In genomic region chr7:131105294-131105802, GRCh38 we compare ENCODE assay signal across 8 cellular contexts.
DNase-seq lines count a peak whose midpoint lies in the region; ATAC-seq, FAIRE-seq and TF ChIP-seq lines count a peak whose summit lies in the region.

No MANE protein-coding gene starts in this region.

- CTCF ChIA-PET in PC-9 (lab: Charles Lee), result no interaction called here

- H3K36me3 Mint-ChIP-seq in endodermal cell (ENCODE audit: low read depth) (peaks cover 1% of the 10 kb centered on the region), nephron progenitor cell (ENCODE audit: low read depth) (no peaks in the 10 kb centered on the region)

- intact Hi-C loops in PC-9 (cut with micrococcal nuclease; ENCODE audit: unreplicated experiment), result loop anchor here (5.0 kb wide), 2 partner anchors 143 to 242 kb away; no protein-coding TSS in a partner anchor

- H3K27ac Mint-ChIP-seq in endodermal cell (no peak overlapping the region), nephron progenitor cell (no peak overlapping the region)

- H3K27me3 Mint-ChIP-seq in endodermal cell (ENCODE audit: insufficient read depth) (peaks cover 36% of the 10 kb centered on the region), nephron progenitor cell (ENCODE audit: low read depth, poor library complexity) (peaks cover 76% of the 10 kb centered on the region)

- POLR2A ChIA-PET in PC-9 (lab: Charles Lee; ENCODE audit: unreplicated experiment), result interaction anchor here (0.8 to 1.0 kb wide), 2 partner anchors 59 to 83 kb away, joined by 5 read pairs; no protein-coding TSS in a partner anchor

- TF ChIP-seq CTCF in PC-9 (conservative IDR thresholded peaks at IDR 0.05) (no peak), endodermal cell (conservative IDR thresholded peaks at IDR 0.05) (no peak), nephron progenitor cell (IDR thresholded peaks at IDR 0.05) (no peak)

- no peaks in the 10 kb centered on the region for H3K9me2 ChIP-seq in PC-9 (ENCODE audit: insufficient read depth)

- H3F3A ChIP-seq in PC-9 (ENCODE audit: insufficient read depth, low read depth), result peaks cover 30% of the 10 kb centered on the region; the same call in 1 of the 2 replicates

- H3K9me3 ChIP-seq in PC-9 (ENCODE audit: insufficient read depth, low read depth) (no peaks in the 10 kb centered on the region), endodermal cell (ENCODE audit: control insufficient read depth, low read length) (no peaks in the 10 kb centered on the region)

- no peak overlapping the region for H2AFZ ChIP-seq in PC-9

- H3K4me3 ChIP-seq in PC-9 (peak overlapping the region; percentile 59), endodermal cell (ENCODE audit: low read length) (peak overlapping the region; percentile 81)

- H3K36me3 ChIP-seq in PC-9 (ENCODE audit: low read depth) (peaks cover 57% of the 10 kb centered on the region), endodermal cell (ENCODE audit: control insufficient read depth, insufficient read depth, low read length) (no peaks in the 10 kb centered on the region)

- H3K27me3 ChIP-seq in PC-9 (ENCODE audit: insufficient read depth, low read depth) (no peaks in the 10 kb centered on the region), endodermal cell (ENCODE audit: control insufficient read depth, insufficient read depth, low read length, poor library complexity, severe bottlenecking) (peaks cover 33% of the 10 kb centered on the region)

- H3K9me3 Mint-ChIP-seq in endodermal cell (no peaks in the 10 kb centered on the region), nephron progenitor cell (no peaks in the 10 kb centered on the region)

- H3K4me1 Mint-ChIP-seq in endodermal cell (peaks cover 18% of the 10 kb centered on the region), nephron progenitor cell (peaks cover 42% of the 10 kb centered on the region)

- no peak for ATAC-seq in GM21423 (IDR thresholded peaks at IDR 0.05; ENCODE audit: unreplicated experiment)
- ATAC-seq in HG03025 (IDR thresholded peaks at IDR 0.05; ENCODE audit: low FRiP score, unreplicated experiment), result no peak

- H3K9ac ChIP-seq in endodermal cell (ENCODE audit: extremely low read depth, low read length, poor library complexity, severe bottlenecking), result no peak overlapping the region

- H3K4me2 ChIP-seq in PC-9, result peak overlapping the region; percentile 81

- BruUV-seq in PC-9 (replicated peaks; lab: Mats Ljungman, UMichigan), result no TSS peak

- H3K4me1 ChIP-seq in PC-9 (replicated peaks; ENCODE audit: insufficient read depth), result peaks cover 22% of the 10 kb centered on the region
- peaks cover 2% of the 10 kb centered on the region for H3K4me1 ChIP-seq in endodermal cell (ENCODE audit: control insufficient read depth, insufficient read depth, low read length)

- DNase-seq in activated T-cell treated with anti-CD3 and anti-CD28 coated beads for 1 hour (ENCODE audit: low read depth), result peak; percentile 21
- no peak for DNase-seq in activated T-cell treated with anti-CD3 and anti-CD28 coated beads for 4 hours
- DNase-seq in PC-9, result no peak
- DNase-seq in endodermal cell, result peak; percentile 73
- DNase-seq in nephron progenitor cell, result no peak
- DNase-seq in RCC 7860 (ENCODE audit: low spot score), result no peak

- H3K27ac ChIP-seq in PC-9, result no peak overlapping the region
- no peak overlapping the region for H3K27ac ChIP-seq in endodermal cell (ENCODE audit: low read depth, low read length)

- no peak for FAIRE-seq in RCC 7860 (lab: Jason Lieb, UNC)

- peaks cover 52% of the 10 kb centered on the region for H4K20me1 ChIP-seq in PC-9 (ENCODE audit: insufficient read depth)

- 9 to 17% methylated on average over 2 to 26 of the region's 26 CpGs for WGBS in endodermal cell (ENCODE audit: insufficient coverage in 1 of 2, insufficient read length in 1 of 2), 2 experiments

- H3K4me3 Mint-ChIP-seq in endodermal cell (peak overlapping the region; percentile 77), nephron progenitor cell (peak overlapping the region; percentile 81)

- H3K79me2 ChIP-seq in PC-9 (ENCODE audit: low read depth), result peaks cover 95% of the 10 kb centered on the region

Comparison
In these comparisons a context has a peak if more than half of its experiments do, and no peak if none do; other contexts are left out.
1. DNase-seq: peak in activated T-cell treated with anti-CD3 and anti-CD28 coated beads for 1 hour (single experiment) and endodermal cell (single experiment); none in activated T-cell treated with anti-CD3 and anti-CD28 coated beads for 4 hours (single experiment), PC-9 (0 of 2), nephron progenitor cell (single experiment) and RCC 7860 (single experiment).